In the genomic region with DNA sequence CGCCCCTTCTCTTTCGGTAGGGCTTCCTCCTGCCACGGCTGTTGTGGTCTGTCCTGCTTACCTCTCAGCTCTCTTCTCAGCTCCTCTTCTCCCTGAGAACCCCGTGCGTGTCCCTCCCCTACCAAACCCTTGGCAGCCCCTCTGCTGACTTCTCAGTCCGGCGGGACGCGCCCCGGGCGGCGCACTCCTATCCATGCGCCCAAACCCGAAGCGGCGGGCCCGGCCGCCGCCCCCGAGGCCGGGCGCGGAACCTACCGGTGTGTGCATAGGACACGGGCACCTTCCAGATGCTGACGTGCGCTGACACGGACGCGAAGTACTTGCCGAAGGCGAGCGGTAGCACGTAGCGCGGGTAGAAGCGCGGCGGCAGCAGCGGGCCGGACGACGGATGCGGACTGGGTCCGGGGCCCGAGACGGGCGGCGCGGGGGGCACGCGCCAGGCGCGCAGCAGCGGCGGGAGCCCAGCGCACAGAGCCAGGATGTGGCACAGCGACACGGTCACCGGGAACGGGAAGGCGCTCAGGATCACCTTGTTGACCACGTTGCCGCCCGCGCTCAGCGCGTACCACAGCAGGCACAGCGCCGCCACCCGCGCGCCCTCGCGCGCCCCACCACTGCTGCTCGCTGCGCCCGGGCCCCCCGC, we compare ENCODE assay signal across 8 cellular contexts. TPM values are rescaled to one million over a fixed set of nuclear protein-coding genes. Genes with fewer than 3 reads are reported as not detected.
DNase-seq lines count a peak whose midpoint lies in the region; ATAC-seq and TF ChIP-seq lines count a peak whose summit lies in the region.

No MANE protein-coding gene starts in this region.

- H3K4me1 Mint-ChIP-seq in memory B cell, result peaks cover 40% of the 10 kb centered on the region
- peaks cover 17% of the 10 kb centered on the region for H3K4me1 Mint-ChIP-seq in type B pancreatic cell (ENCODE audit: unreplicated experiment)

- H3K4me2 ChIP-seq in OCI-LY7 (ENCODE audit: low read length), result peak overlapping the region; percentile 94

- H3K9me3 ChIP-seq in OCI-LY7 (ENCODE audit: low read length), result no peaks in the 10 kb centered on the region

- H3K36me3 ChIP-seq in OCI-LY7 (ENCODE audit: insufficient read depth, low read length), result peaks cover 62% of the 10 kb centered on the region

- intact Hi-C loops in OCI-LY7 (cut with micrococcal nuclease; ENCODE audit: unreplicated experiment), result loop anchor here (1.0 to 2.0 kb wide), 3 partner anchors 15 to 57 kb away; a partner anchor contains a TSS

- no peak overlapping the region for H3K27ac Mint-ChIP-seq in memory B cell
- peak overlapping the region; percentile 23 for H3K27ac Mint-ChIP-seq in type B pancreatic cell

- peaks cover 26% of the 10 kb centered on the region for H3K4me1 ChIP-seq in OCI-LY7 (ENCODE audit: insufficient read depth, low read length, poor library complexity, severe bottlenecking)

- peak; percentile 43 for DNase-seq in NCI-H2227 (lab: John Stamatoyannopoulos, UW; ENCODE audit: unreplicated experiment)
- no peak for DNase-seq in NCI-H2227 treated with DMSO at 0.1 percent for 48 hours (lab: John Stamatoyannopoulos, UW)
- DNase-seq in HFF-Myc (ENCODE audit: extremely low read depth, low read depth), result no peak
- peak; percentile 62 for DNase-seq in OCI-LY7 (ENCODE audit: low spot score)
- no peak for DNase-seq in caudate nucleus (lab: John Stamatoyannopoulos, UW)
- peak in 1 of 2 donors; percentile 30 for DNase-seq in memory B cell (ENCODE audit: low spot score in 2 of 2)
- no peak for DNase-seq in type B pancreatic cell (ENCODE audit: extremely low spot score, unreplicated experiment)
- DNase-seq in dedifferentiated amniotic fluid mesenchymal stem cell (ENCODE audit: extremely low spot score), result no peak

- H3K27me3 Mint-ChIP-seq in memory B cell (no peaks in the 10 kb centered on the region), type B pancreatic cell (no peaks in the 10 kb centered on the region)

- H3K9me3 Mint-ChIP-seq in memory B cell, result no peaks in the 10 kb centered on the region
- H3K9me3 Mint-ChIP-seq in type B pancreatic cell, result no peaks in the 10 kb centered on the region

- H3K4me3 Mint-ChIP-seq in memory B cell (peak overlapping the region; percentile 76), type B pancreatic cell (peak overlapping the region; percentile 84)

- BruUV-seq in OCI-LY7 (replicated peaks; lab: Mats Ljungman, UMichigan), result no TSS peak

- CTCF ChIA-PET in OCI-LY7 (lab: Charles Lee; ENCODE audit: unreplicated experiment), result no interaction called here

- H3K36me3 Mint-ChIP-seq in memory B cell (peaks cover 18% of the 10 kb centered on the region), type B pancreatic cell (peaks cover 4% of the 10 kb centered on the region)

- no peaks in the 10 kb centered on the region for H3K9me2 ChIP-seq in OCI-LY7 (ENCODE audit: insufficient read depth, low read length)

- H3K27ac ChIP-seq in OCI-LY7 (ENCODE audit: low read depth, low read length, poor library complexity, severe bottlenecking) (peak overlapping the region; percentile 26), caudate nucleus (ENCODE audit: low read depth, low read length) (peak overlapping the region; percentile 52)

- peak; percentile 53 for ATAC-seq in memory B cell (ENCODE audit: low read depth)

- H3K79me2 ChIP-seq in OCI-LY7 (ENCODE audit: insufficient read depth, low read depth, low read length), result peaks cover 38% of the 10 kb centered on the region

- H2AFZ ChIP-seq in OCI-LY7 (ENCODE audit: low read length), result peak overlapping the region; percentile 52; the same call in 1 of the 2 replicates

- POLR2A ChIA-PET in OCI-LY7 (lab: Charles Lee), result interaction anchor here (0.6 to 1.3 kb wide), 3 partner anchors 13 to 20 kb away, joined by 3 read pairs; no protein-coding TSS in a partner anchor

- TF ChIP-seq CTCF in HFF-Myc (IDR thresholded peaks at IDR 0.05; ENCODE audit: low read depth, low read length, missing control alignments) (no peak), OCI-LY7 (conservative IDR thresholded peaks at IDR 0.05; ENCODE audit: low read length) (no peak), type B pancreatic cell (conservative IDR thresholded peaks at IDR 0.05) (no peak)

- H4K20me1 ChIP-seq in OCI-LY7 (ENCODE audit: insufficient read depth, low read length), result no peaks in the 10 kb centered on the region

- peak overlapping the region; percentile 92 for H3K4me3 ChIP-seq in HFF-Myc (replicated peaks; ENCODE audit: low read depth, low read length)
- peak overlapping the region; percentile 83 for H3K4me3 ChIP-seq in OCI-LY7 (ENCODE audit: low read depth, low read length, poor library complexity, severe bottlenecking)

RNA-seq across cellular contexts. Expression of a gene that starts 0.4 kb away (rescaled TPM):
- 17.3 and 21.1 TPM in 2 replicates for total RNA-seq in OCI-LY7 (2014; rRNA removed; shearing (Covaris generic))
- total RNA-seq in OCI-LY7 (2022) (37.2 and 41.2 TPM in 2 replicates), type B pancreatic cell (ENCODE audit: low replicate concordance) (44.5 and 52.7 TPM in 2 replicates)

RNA-seq across cellular contexts. Expression of a gene that starts 29.6 kb away (rescaled TPM):
- total RNA-seq in OCI-LY7 (2014; rRNA removed; shearing (Covaris generic)), result 14.6 and 15.6 TPM in 2 replicates
- total RNA-seq in OCI-LY7 (2022), result 87.1 and 87.2 TPM in 2 replicates
- total RNA-seq in type B pancreatic cell (ENCODE audit: low replicate concordance), result 61.0 and 70.8 TPM in 2 replicates

RNA-seq across cellular contexts. Expression of a gene that starts 56.2 kb away (rescaled TPM):
- total RNA-seq in OCI-LY7 (2014; rRNA removed; shearing (Covaris generic)), result 17.2 and 19.4 TPM in 2 replicates
- total RNA-seq in OCI-LY7 (2022) (26.8 and 27.1 TPM in 2 replicates), type B pancreatic cell (ENCODE audit: low replicate concordance) (12.5 and 12.8 TPM in 2 replicates)

Comparison
In these comparisons a context has a peak if more than half of its experiments do, and no peak if none do; other contexts are left out.
1. DNase-seq: peak in NCI-H2227 (single experiment) and OCI-LY7 (single experiment); none in NCI-H2227 treated with DMSO at 0.1 percent for 48 hours (single experiment), HFF-Myc (single experiment), caudate nucleus (0 of 61), type B pancreatic cell (single experiment) and dedifferentiated amniotic fluid mesenchymal stem cell (single experiment).